Comparison of ENCODE assay signal across 10 cellular contexts in genomic region chr1:223137402-223138100, GRCh38. TPM values are rescaled to one million over a fixed set of nuclear protein-coding genes. Genes with fewer than 3 reads are reported as not detected.
A peak's percentile ranks its signal among the peaks of the same experiment; 100 is the strongest.
DNase-seq lines count a peak whose midpoint lies in the region; ATAC-seq and TF ChIP-seq lines count a peak whose summit lies in the region.
"Had no signal": no experiment of that assay in that cellular context is flagged by ENCODE, and none has a peak within 500 bp of the region (broad histone marks: within the 10 kb centered on the region; RNA-seq: fewer than 3 reads in every experiment).

No MANE protein-coding gene starts in this region.

- TF ChIP-seq CTCF in AG09309 (IDR thresholded peaks at IDR 0.05; ENCODE audit: control insufficient read depth, insufficient read depth, low read depth, low read length, missing control alignments), result no peak
- no peak for TF ChIP-seq CTCF in esophagus squamous epithelium (IDR thresholded peaks at IDR 0.05)
- no peak for TF ChIP-seq CTCF in mucosa of descending colon (IDR thresholded peaks at IDR 0.05)
- no peak for TF ChIP-seq CTCF in endodermal cell (conservative IDR thresholded peaks at IDR 0.05)

- DNase-seq in AG09309 (ENCODE audit: low read depth), result peak; percentile 68
- peak; percentile 72 for DNase-seq in NCI-H460 (ENCODE audit: extremely low read depth, low read depth)
- DNase-seq in esophagus squamous epithelium (lab: John Stamatoyannopoulos, UW), result no peak
- DNase-seq in mucosa of descending colon, result peak in 1 of 3 donors; percentile 47
- no peak for DNase-seq in activated effector memory CD4-positive, alpha-beta T cell treated with anti-CD3 and anti-CD28 coated beads, Interleukin-2, amount 50 U/mL, for 16 hours
- no peak for DNase-seq in NCI-H2107 (lab: John Stamatoyannopoulos, UW)
- no peak for DNase-seq in endodermal cell
- DNase-seq in stimulated activated CD4-positive, alpha-beta T cell treated with anti-CD3 and anti-CD28 coated beads, Interleukin-4, amount 100 ng/mL, for 4 hours, result no peak
- DNase-seq: NCI-H524 had no signal

- ATAC-seq in mucosa of descending colon, result peak; percentile 50

- no peak overlapping the region for H3K4me3 Mint-ChIP-seq in endodermal cell
- H3K4me3 Mint-ChIP-seq: B cell had no signal

- no peak overlapping the region for H3K9ac ChIP-seq in endodermal cell (ENCODE audit: extremely low read depth, low read length, poor library complexity, severe bottlenecking)

- H3K4me1 ChIP-seq in esophagus squamous epithelium (peaks cover 44 to 81% (median 63%) of the 10 kb centered on the region in 3 donors), mucosa of descending colon (ENCODE audit: low read depth) (peaks cover 24% of the 10 kb centered on the region), endodermal cell (ENCODE audit: control insufficient read depth, insufficient read depth, low read length) (no peaks in the 10 kb centered on the region)

- H3K9me3 Mint-ChIP-seq in endodermal cell, result peaks cover 5% of the 10 kb centered on the region

- intact Hi-C loops in esophagus squamous epithelium (cut with DNase I), result loop anchor here (10.0 kb wide), 3 partner anchors 107 to 537 kb away; no protein-coding TSS in a partner anchor
- intact Hi-C loops in mucosa of descending colon (cut with DNase I, micrococcal nuclease), result loop anchor here (10.0 kb wide), 1 partner anchor 547 kb away; no protein-coding TSS in a partner anchor

- WGBS in esophagus squamous epithelium, 2 donors, result 90% methylated on average over 2 of the region's 2 CpGs; no CpG with 5 or more reads in 1 of the 2 donors
- WGBS in endodermal cell (ENCODE audit: insufficient coverage in 1 of 2, insufficient read length in 1 of 2), 2 experiments, result 95 to 100% methylated on average over 1 to 2 of the region's 2 CpGs

- H3K27me3 Mint-ChIP-seq in endodermal cell (ENCODE audit: insufficient read depth), result peaks cover 44% of the 10 kb centered on the region

- H3K27ac ChIP-seq in esophagus squamous epithelium (peak overlapping the region; percentile 62 to 89 (median 78)), endodermal cell (ENCODE audit: low read depth, low read length) (no peak overlapping the region)

- H3K27ac Mint-ChIP-seq in endodermal cell, result no peak overlapping the region
- H3K27ac Mint-ChIP-seq: B cell had no signal

- TF ChIP-seq POLR2A in esophagus squamous epithelium (IDR thresholded peaks at IDR 0.05), result no peak

- H3K36me3 Mint-ChIP-seq in endodermal cell (ENCODE audit: low read depth), result no peaks in the 10 kb centered on the region

- H3K9me3 ChIP-seq in esophagus squamous epithelium (no peaks in the 10 kb centered on the region), mucosa of descending colon (no peaks in the 10 kb centered on the region), endodermal cell (ENCODE audit: control insufficient read depth, low read length) (peaks cover 8% of the 10 kb centered on the region)

- H3K4me3 ChIP-seq in AG09309 (ENCODE audit: control insufficient read depth, low read depth, low read length) (no peak overlapping the region), esophagus squamous epithelium (no peak overlapping the region), mucosa of descending colon (no peak overlapping the region), endodermal cell (ENCODE audit: low read length) (no peak overlapping the region)

- H3K27me3 ChIP-seq in esophagus squamous epithelium (no peaks in the 10 kb centered on the region), endodermal cell (ENCODE audit: control insufficient read depth, insufficient read depth, low read length, poor library complexity, severe bottlenecking) (peaks cover 33% of the 10 kb centered on the region)

- peaks cover 13% of the 10 kb centered on the region for H3K4me1 Mint-ChIP-seq in endodermal cell

- H3K36me3 ChIP-seq in esophagus squamous epithelium (peaks cover 0 to 2% (median 0%) of the 10 kb centered on the region in 3 donors), mucosa of descending colon (ENCODE audit: low read depth) (no peaks in the 10 kb centered on the region), endodermal cell (ENCODE audit: control insufficient read depth, insufficient read depth, low read length) (no peaks in the 10 kb centered on the region)

RNA-seq across cellular contexts. Expression of gene TLR5, which starts 5.5 kb away (rescaled TPM):
- 0.05 and 0.06 TPM in 2 replicates for total RNA-seq in NCI-H460 (2014; rRNA removed; shearing (Covaris generic))
- 0.19 TPM in 1 of 2 replicates, not detected in the other for polyA plus RNA-seq in NCI-H460 (2014; cell fraction: nucleus; rRNA removed)
- total RNA-seq in esophagus squamous epithelium (1 to 10 TPM; 5.1 to 9.3 (median 9.2) TPM), mucosa of descending colon (1 to 10 TPM; 2.2 to 6.9 (median 3.9) TPM), endodermal cell (not detected)
- polyA plus RNA-seq in endodermal cell (2013, experiment 1 of 2), result 0.96 TPM
- 0.70 TPM for polyA plus RNA-seq in endodermal cell (2013, experiment 2 of 2)
- total RNA-seq: B cell had no signal

Comparison
In these comparisons a context has a peak if more than half of its experiments do, and no peak if none do; other contexts are left out.
1. DNase-seq: peak in AG09309 (single experiment) and NCI-H460 (single experiment); none in esophagus squamous epithelium (single experiment), activated effector memory CD4-positive, alpha-beta T cell treated with anti-CD3 and anti-CD28 coated beads, Interleukin-2, amount 50 U/mL, for 16 hours (single experiment), NCI-H2107 (single experiment), endodermal cell (single experiment) and stimulated activated CD4-positive, alpha-beta T cell treated with anti-CD3 and anti-CD28 coated beads, Interleukin-4, amount 100 ng/mL, for 4 hours (0 of 2).